ENCODE assay signal across 8 cellular contexts in genomic region chr14:68232643-68233055, GRCh38.
DNase-seq lines count a peak whose midpoint lies in the region; ATAC-seq and TF ChIP-seq lines count a peak whose summit lies in the region.

No MANE protein-coding gene starts in this region.

- peaks cover 2 to 14% (median 12%) of the 10 kb centered on the region in 5 donors for H3K4me1 ChIP-seq in subcutaneous abdominal adipose tissue (ENCODE audit: control insufficient read depth in 5 of 5, insufficient read depth in 5 of 5, low read length in 5 of 5)

- no peak for TF ChIP-seq CTCF in GM20000 (IDR thresholded peaks at IDR 0.05; ENCODE audit: extremely low read depth, missing control alignments)

- H3K9me3 ChIP-seq in subcutaneous abdominal adipose tissue (ENCODE audit: control insufficient read depth in 5 of 5, low read length in 5 of 5), result no peaks in the 10 kb centered on the region

- H3K36me3 ChIP-seq in subcutaneous abdominal adipose tissue (ENCODE audit: control insufficient read depth in 5 of 5, insufficient read depth in 5 of 5, low read length in 5 of 5), result no peaks in the 10 kb centered on the region

- ATAC-seq in HG03571 (IDR thresholded peaks at IDR 0.05; ENCODE audit: unreplicated experiment), result peak; percentile 61

- H3K4me3 ChIP-seq in subcutaneous abdominal adipose tissue (ENCODE audit: low read depth in 1 of 5, low read length in 5 of 5), result no peak overlapping the region

- H3K27me3 ChIP-seq in subcutaneous abdominal adipose tissue (ENCODE audit: control insufficient read depth in 5 of 5, insufficient read depth in 4 of 5, low read length in 5 of 5), result no peaks in the 10 kb centered on the region

- DNase-seq in ELR (ENCODE audit: low read depth) (peak; percentile 100), GM20000 (ENCODE audit: low spot score) (peak; percentile 49), amniotic epithelial cell (ENCODE audit: low read depth) (peak; percentile 100), kidney glomerular epithelial cell (lab: John Stamatoyannopoulos, UW) (peak; percentile 99), NCI-H128 (lab: John Stamatoyannopoulos, UW; ENCODE audit: unreplicated experiment) (no peak), cerebellar nuclear complex (lab: John Stamatoyannopoulos, UW) (no peak)

- H3K9ac ChIP-seq in subcutaneous abdominal adipose tissue (ENCODE audit: low read length in 5 of 5), result no peak overlapping the region

- H3K27ac ChIP-seq in subcutaneous abdominal adipose tissue (ENCODE audit: low read depth, low read length), result peak overlapping the region; percentile 79

Comparison
In these comparisons a context has a peak if more than half of its experiments do, and no peak if none do; other contexts are left out.
1. DNase-seq: peak in ELR (single experiment), GM20000 (single experiment), amniotic epithelial cell (single experiment) and kidney glomerular epithelial cell (single experiment); none in NCI-H128 (single experiment) and cerebellar nuclear complex (0 of 2).